ENCODE assay signal across 11 cellular contexts in the genomic region with DNA sequence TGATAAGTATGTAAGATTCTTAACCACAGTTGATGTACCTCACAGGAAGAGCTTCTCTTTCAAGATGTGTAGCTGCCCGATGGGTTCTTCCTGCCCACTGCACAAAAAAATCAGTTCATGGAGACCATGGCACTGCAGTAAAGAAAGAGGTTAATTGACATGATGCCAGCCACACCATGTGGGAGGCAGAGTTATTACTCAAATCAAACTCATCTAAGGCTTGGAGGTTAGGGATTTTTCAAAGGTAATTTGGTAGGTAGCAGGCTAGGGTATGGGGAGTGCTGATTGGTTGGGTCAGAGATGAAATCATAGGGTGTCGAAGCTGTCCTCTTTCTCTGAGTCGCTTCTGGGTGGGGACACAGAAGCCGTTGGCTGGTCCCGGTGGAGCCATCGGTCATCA. TPM values are rescaled to one million over a fixed set of nuclear protein-coding genes. Genes with fewer than 3 reads are reported as not detected.
A peak's percentile ranks its signal among the peaks of the same experiment; 100 is the strongest.
DNase-seq lines count a peak whose midpoint lies in the region; ATAC-seq and TF ChIP-seq lines count a peak whose summit lies in the region.
"Had no signal": no experiment of that assay in that cellular context is flagged by ENCODE, and none has a peak within 500 bp of the region (broad histone marks: within the 10 kb centered on the region; RNA-seq: fewer than 3 reads in every experiment).

No MANE protein-coding gene starts in this region.

- peaks cover 48% of the 10 kb centered on the region for H3K36me3 Mint-ChIP-seq in chondrocyte (ENCODE audit: low read depth)
- H3K36me3 Mint-ChIP-seq in stimulated activated naive CD8-positive, alpha-beta T cell treated with anti-CD3 and anti-CD28 coated beads, Interleukin-15, Interleukin-2, amounts not matched to agents 100 ng/mL and 50 ng/mL, for 24 hours (ENCODE audit: low read depth), result peaks cover 75% of the 10 kb centered on the region

- H3K4me3 Mint-ChIP-seq in chondrocyte (ENCODE audit: unreplicated experiment), result no peak overlapping the region
- H3K4me3 Mint-ChIP-seq in stimulated activated naive CD8-positive, alpha-beta T cell treated with anti-CD3 and anti-CD28 coated beads, Interleukin-15, Interleukin-2, amounts not matched to agents 100 ng/mL and 50 ng/mL, for 24 hours, result no peak overlapping the region

- TF ChIP-seq CTCF in chondrocyte (IDR thresholded peaks at IDR 0.05), result no peak

- H3K9me3 Mint-ChIP-seq in chondrocyte (ENCODE audit: low read depth), result peaks cover 4% of the 10 kb centered on the region
- H3K9me3 Mint-ChIP-seq in stimulated activated naive CD8-positive, alpha-beta T cell treated with anti-CD3 and anti-CD28 coated beads, Interleukin-15, Interleukin-2, amounts not matched to agents 100 ng/mL and 50 ng/mL, for 24 hours, result peaks cover 6% of the 10 kb centered on the region

- ATAC-seq in HG03460 (IDR thresholded peaks at IDR 0.05; ENCODE audit: unreplicated experiment), result no peak
- ATAC-seq: gastrocnemius medialis had no signal

- H3K4me1 Mint-ChIP-seq in chondrocyte (ENCODE audit: low read depth), result peaks cover 4% of the 10 kb centered on the region
- peaks cover 25% of the 10 kb centered on the region for H3K4me1 Mint-ChIP-seq in stimulated activated naive CD8-positive, alpha-beta T cell treated with anti-CD3 and anti-CD28 coated beads, Interleukin-15, Interleukin-2, amounts not matched to agents 100 ng/mL and 50 ng/mL, for 24 hours (ENCODE audit: low read depth)

- H3K27ac Mint-ChIP-seq in chondrocyte (ENCODE audit: unreplicated experiment), result peak overlapping the region; percentile 54
- H3K27ac Mint-ChIP-seq in stimulated activated naive CD8-positive, alpha-beta T cell treated with anti-CD3 and anti-CD28 coated beads, Interleukin-15, Interleukin-2, amounts not matched to agents 100 ng/mL and 50 ng/mL, for 24 hours, result peak overlapping the region; percentile 66

- DNase-seq in activated naive CD4-positive, alpha-beta T cell treated with Interleukin-2 at 50 U/mL for 16 hours, result peak; percentile 48
- no peak for DNase-seq in activated naive CD4-positive, alpha-beta T cell (lab: John Stamatoyannopoulos, UW)
- peak; percentile 10 for DNase-seq in activated T-cell treated with anti-CD3 and anti-CD28 coated beads for 48 hours (ENCODE audit: low read depth)
- no peak for DNase-seq in chondrocyte (ENCODE audit: low spot score)
- DNase-seq in MV-4-11 (lab: John Stamatoyannopoulos, UW), result no peak
- DNase-seq in COLO668 (lab: John Stamatoyannopoulos, UW; ENCODE audit: unreplicated experiment), result no peak
- DNase-seq: caudate nucleus, gastrocnemius medialis, SJCRH30 had no signal

- no peaks in the 10 kb centered on the region for H3K27me3 Mint-ChIP-seq in chondrocyte (ENCODE audit: low read depth)
- no peaks in the 10 kb centered on the region for H3K27me3 Mint-ChIP-seq in stimulated activated naive CD8-positive, alpha-beta T cell treated with anti-CD3 and anti-CD28 coated beads, Interleukin-15, Interleukin-2, amounts not matched to agents 100 ng/mL and 50 ng/mL, for 24 hours

RNA-seq across cellular contexts. Expression of gene BDH1, which starts 57.4 kb away (rescaled TPM):
- 5.0 to 8.4 TPM (median 6.5 TPM) in 3 replicates for total RNA-seq in chondrocyte

Comparison
In these comparisons a context has a peak if more than half of its experiments do, and no peak if none do; other contexts are left out.
1. DNase-seq: peak in activated naive CD4-positive, alpha-beta T cell treated with Interleukin-2 at 50 U/mL for 16 hours (single experiment) and activated T-cell treated with anti-CD3 and anti-CD28 coated beads for 48 hours (single experiment); none in activated naive CD4-positive, alpha-beta T cell (0 of 4), chondrocyte (single experiment), MV-4-11 (single experiment) and COLO668 (single experiment).